18 cellular contexts compared by ENCODE assay signal in the genomic region with DNA sequence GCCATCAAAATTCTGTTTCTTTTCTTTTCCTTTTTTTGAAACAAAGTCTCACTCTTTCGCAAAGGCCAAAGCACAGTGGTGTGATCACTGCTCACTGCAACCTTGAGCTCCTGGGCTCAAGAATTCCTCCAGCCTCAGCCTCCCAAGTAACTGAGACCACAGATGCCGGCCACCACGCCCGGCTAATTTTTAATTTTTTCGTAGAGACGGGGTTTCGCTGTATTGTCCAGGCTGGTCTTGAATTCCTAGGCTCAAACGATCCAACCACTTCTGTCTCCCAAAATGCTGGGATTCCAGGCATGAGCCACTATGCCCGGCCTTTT. TPM values are rescaled to one million over a fixed set of nuclear protein-coding genes. Genes with fewer than 3 reads are reported as not detected.
DNase-seq lines count a peak whose midpoint lies in the region; ATAC-seq and TF ChIP-seq lines count a peak whose summit lies in the region.
"Had no signal": no experiment of that assay in that cellular context is flagged by ENCODE, and none has a peak within 500 bp of the region (broad histone marks: within the 10 kb centered on the region; RNA-seq: fewer than 3 reads in every experiment).

No MANE protein-coding gene starts in this region.

- DNase-seq in CD4-positive, alpha-beta T cell: no peak
- no peak for DNase-seq in Panc1 (ENCODE audit: low read depth, low spot score)
- DNase-seq in endodermal cell: no peak
- no peak for DNase-seq in T-helper 1 cell
- no peak for DNase-seq in T-helper 2 cell treated with Interferon-gamma antibody and Interleukin-4, amounts not matched to agents 5 μg/mL and 100 μg/mL, for 36 hours (ENCODE audit: low spot score)
- DNase-seq in H4 (ENCODE audit: low spot score): no peak
- DNase-seq in T1000 (lab: John Stamatoyannopoulos, UW): no peak

- H3K27ac Mint-ChIP-seq in CD4-positive, alpha-beta T cell: no peak overlapping the region
- H3K27ac Mint-ChIP-seq in endodermal cell: no peak overlapping the region
- no peak overlapping the region for H3K27ac Mint-ChIP-seq in T-helper 2 cell treated with Interferon-gamma antibody and Interleukin-4, amounts not matched to agents 5 μg/mL and 100 μg/mL, for 36 hours
- H3K27ac Mint-ChIP-seq: activated CD4-positive, alpha-beta T cell treated with anti-CD3 and anti-CD28 coated beads for 36 hours had no signal

- no peak for ATAC-seq in CD4-positive, alpha-beta T cell (ENCODE audit: poor library complexity)
- ATAC-seq in Panc1: peak; percentile 43

- H3K4me1 ChIP-seq in Panc1 (ENCODE audit: control insufficient read depth, insufficient read depth, low read length) (no peaks in the 10 kb centered on the region), endodermal cell (ENCODE audit: control insufficient read depth, insufficient read depth, low read length) (no peaks in the 10 kb centered on the region)
- H3K4me1 ChIP-seq: left lung had no signal

- H3K4me1 Mint-ChIP-seq in CD4-positive, alpha-beta T cell (ENCODE audit: low read depth): peaks cover 4% of the 10 kb centered on the region
- H3K4me1 Mint-ChIP-seq in endodermal cell: peaks cover 1% of the 10 kb centered on the region
- peaks cover 4% of the 10 kb centered on the region for H3K4me1 Mint-ChIP-seq in T-helper 2 cell treated with Interferon-gamma antibody and Interleukin-4, amounts not matched to agents 5 μg/mL and 100 μg/mL, for 36 hours (ENCODE audit: low read depth)
- H3K4me1 Mint-ChIP-seq: IgD-negative memory B cell had no signal

- 38 to 43% methylated on average over 9 of the region's 9 CpGs for WGBS in endodermal cell (ENCODE audit: insufficient coverage in 1 of 2, insufficient read length in 1 of 2), 2 experiments

- intact Hi-C loops in CD4-positive, alpha-beta T cell (cut with DNase I, micrococcal nuclease): loop anchor here (1.0 to 10.0 kb wide), 7 partner anchors 93 to 595 kb away; partner anchors contain the start of genes POP7 (in 1 of the 2) and SPACDR (in 1 of the 2)
- intact Hi-C loops in Panc1 (cut with micrococcal nuclease; ENCODE audit: unreplicated experiment): loop anchor here (2.0 kb wide), 2 partner anchors 93 to 163 kb away; no protein-coding TSS in a partner anchor

- H3K4me3 ChIP-seq in Panc1 (ENCODE audit: low read depth in 2 of 2, low read length in 2 of 2) (no peak overlapping the region), endodermal cell (ENCODE audit: low read length) (no peak overlapping the region)
- H3K4me3 ChIP-seq: BLaER1, left lung had no signal

- no peak overlapping the region for H3K4me3 Mint-ChIP-seq in CD4-positive, alpha-beta T cell
- no peak overlapping the region for H3K4me3 Mint-ChIP-seq in endodermal cell
- H3K4me3 Mint-ChIP-seq in T-helper 2 cell treated with Interferon-gamma antibody and Interleukin-4, amounts not matched to agents 5 μg/mL and 100 μg/mL, for 36 hours: no peak overlapping the region
- H3K4me3 Mint-ChIP-seq: activated CD4-positive, alpha-beta T cell treated with anti-CD3 and anti-CD28 coated beads for 36 hours; activated T-cell treated with anti-CD3 and anti-CD28 coated beads, Interleukin-2, amount 50 U/mL, for 4 hours; IgD-negative memory B cell had no signal

- POLR2A ChIA-PET in CD4-positive, alpha-beta T cell (lab: Charles Lee): interaction anchor here (0.6 kb wide), 1 partner anchor 363 kb away, joined by 5 read pairs; no protein-coding TSS in a partner anchor
- POLR2A ChIA-PET in Panc1 (lab: Charles Lee): no interaction called here

- in situ Hi-C loops in Panc1 (cut with HindIII; ENCODE audit: low pct_unique_long_range_greater_than_20kb, low sequenced_read_pairs): no loop called here

- peaks cover 74% of the 10 kb centered on the region for H3K27me3 Mint-ChIP-seq in CD4-positive, alpha-beta T cell
- peaks cover 34% of the 10 kb centered on the region for H3K27me3 Mint-ChIP-seq in endodermal cell (ENCODE audit: insufficient read depth)
- peaks cover 8% of the 10 kb centered on the region for H3K27me3 Mint-ChIP-seq in T-helper 2 cell treated with Interferon-gamma antibody and Interleukin-4, amounts not matched to agents 5 μg/mL and 100 μg/mL, for 36 hours (ENCODE audit: low read depth)

- no peaks in the 10 kb centered on the region for H3K36me3 Mint-ChIP-seq in CD4-positive, alpha-beta T cell (ENCODE audit: low read depth)
- H3K36me3 Mint-ChIP-seq in endodermal cell (ENCODE audit: low read depth): no peaks in the 10 kb centered on the region
- no peaks in the 10 kb centered on the region for H3K36me3 Mint-ChIP-seq in T-helper 2 cell treated with Interferon-gamma antibody and Interleukin-4, amounts not matched to agents 5 μg/mL and 100 μg/mL, for 36 hours (ENCODE audit: low read depth)
- H3K36me3 Mint-ChIP-seq: IgD-negative memory B cell had no signal

- peak; percentile 68 for TF ChIP-seq CTCF in 22Rv1 (IDR thresholded peaks at IDR 0.05)
- TF ChIP-seq CTCF in CD4-positive, alpha-beta T cell (IDR thresholded peaks at IDR 0.05): peak; percentile 40
- TF ChIP-seq CTCF in Panc1 (IDR thresholded peaks at IDR 0.05): no peak
- peak; percentile 7 for TF ChIP-seq CTCF in endodermal cell (conservative IDR thresholded peaks at IDR 0.05)

- H3K9ac ChIP-seq in endodermal cell (ENCODE audit: extremely low read depth, low read length, poor library complexity, severe bottlenecking): no peak overlapping the region
- H3K9ac ChIP-seq: BLaER1 had no signal

- H3K9me3 ChIP-seq in CD4-positive, alpha-beta T cell (ENCODE audit: control insufficient read depth, low read length): no peaks in the 10 kb centered on the region
- H3K9me3 ChIP-seq in Panc1 (ENCODE audit: control insufficient read depth, insufficient read depth, low read depth, low read length) (no peaks in the 10 kb centered on the region), endodermal cell (ENCODE audit: control insufficient read depth, low read length) (no peaks in the 10 kb centered on the region)
- H3K9me3 ChIP-seq: BLaER1, left lung had no signal

- H3K36me3 ChIP-seq in Panc1 (ENCODE audit: control insufficient read depth, insufficient read depth, low read length) (no peaks in the 10 kb centered on the region), endodermal cell (ENCODE audit: control insufficient read depth, insufficient read depth, low read length) (no peaks in the 10 kb centered on the region)
- H3K36me3 ChIP-seq: BLaER1, left lung had no signal

- no peaks in the 10 kb centered on the region for H3K9me3 Mint-ChIP-seq in CD4-positive, alpha-beta T cell
- no peaks in the 10 kb centered on the region for H3K9me3 Mint-ChIP-seq in endodermal cell
- H3K9me3 Mint-ChIP-seq in T-helper 2 cell treated with Interferon-gamma antibody and Interleukin-4, amounts not matched to agents 5 μg/mL and 100 μg/mL, for 36 hours: no peaks in the 10 kb centered on the region
- H3K9me3 Mint-ChIP-seq: activated T-cell treated with anti-CD3 and anti-CD28 coated beads, Interleukin-2, amount 50 U/mL, for 4 hours; IgD-negative memory B cell had no signal

- H3K27ac ChIP-seq in 22Rv1 (no peak overlapping the region), Panc1 (ENCODE audit: low read length) (no peak overlapping the region), endodermal cell (ENCODE audit: low read depth, low read length) (no peak overlapping the region)
- no peak overlapping the region for H3K27ac ChIP-seq in CD4-positive, alpha-beta T cell (ENCODE audit: low read depth, low read length)
- H3K27ac ChIP-seq: BLaER1, left lung had no signal

- CTCF ChIA-PET in CD4-positive, alpha-beta T cell (lab: Charles Lee): interaction anchor here (0.7 to 2.3 kb wide), 4 partner anchors 78 to 170 kb away, joined by 3 to 10 read pairs (median 5); partner anchors contain the start of gene UFSP1
- CTCF ChIA-PET in Panc1 (lab: Charles Lee): interaction anchor here (0.6 to 2.1 kb wide), 6 partner anchors 9 to 580 kb away, joined by 3 to 14 read pairs (median 6); partner anchors contain the start of gene TSC22D4

- BruUV-seq in Panc1 (replicated peaks; lab: Mats Ljungman, UMichigan): no TSS peak

- H3K27me3 ChIP-seq in CD4-positive, alpha-beta T cell (ENCODE audit: control insufficient read depth, insufficient read depth, low read length): peaks cover 36% of the 10 kb centered on the region
- H3K27me3 ChIP-seq in Panc1 (ENCODE audit: control insufficient read depth, insufficient read depth, low read length) (peaks cover 17% of the 10 kb centered on the region), endodermal cell (ENCODE audit: control insufficient read depth, insufficient read depth, low read length, poor library complexity, severe bottlenecking) (peaks cover 27% of the 10 kb centered on the region)
- H3K27me3 ChIP-seq: BLaER1 had no signal

RNA-seq across cellular contexts. Expression of gene TRIM56, which starts 25.7 kb away (rescaled TPM):
- 10 to 100 TPM; 29.9 to 31.8 TPM for total RNA-seq in CD4-positive, alpha-beta T cell
- total RNA-seq in Panc1 (2021; ENCODE audit: unreplicated experiment): 37.4 TPM
- 31.8 TPM for polyA plus RNA-seq in Panc1 (2012; ENCODE audit: insufficient read length)
- total RNA-seq in endodermal cell: 10 to 100 TPM; 16.5 to 23.0 TPM
- 5.1 TPM for polyA plus RNA-seq in endodermal cell (2013, experiment 1 of 2)
- 3.6 TPM for polyA plus RNA-seq in endodermal cell (2013, experiment 2 of 2)
- total RNA-seq in H4 (2014; rRNA removed; shearing (Covaris generic)): 3.4 and 4.6 TPM in 2 replicates

RNA-seq across cellular contexts. Expression of gene MUC17, which starts 39.7 kb away (rescaled TPM):
- total RNA-seq in CD4-positive, alpha-beta T cell: not detected
- total RNA-seq in Panc1 (2021; ENCODE audit: unreplicated experiment): not detected
- not detected for polyA plus RNA-seq in Panc1 (2012; ENCODE audit: insufficient read length)
- not detected for total RNA-seq in endodermal cell
- not detected for polyA plus RNA-seq in endodermal cell (2013, experiment 1 of 2)
- polyA plus RNA-seq in endodermal cell (2013, experiment 2 of 2): not detected
- not detected in 2 replicates for total RNA-seq in H4 (2014; rRNA removed; shearing (Covaris generic))
- total RNA-seq: activated CD4-positive, alpha-beta T cell treated with anti-CD3 and anti-CD28 coated beads for 36 hours; activated T-cell treated with anti-CD3 and anti-CD28 coated beads, Interleukin-2, amount 50 U/mL, for 4 hours; astrocyte; dermis blood vessel endothelial cell; esophagus mucosa; fibroblast of villous mesenchyme; pulmonary artery endothelial cell had no signal
- polyA plus RNA-seq: IgD-negative memory B cell had no signal
